Comparison of ENCODE assay signal across 8 cellular contexts in the genomic region with DNA sequence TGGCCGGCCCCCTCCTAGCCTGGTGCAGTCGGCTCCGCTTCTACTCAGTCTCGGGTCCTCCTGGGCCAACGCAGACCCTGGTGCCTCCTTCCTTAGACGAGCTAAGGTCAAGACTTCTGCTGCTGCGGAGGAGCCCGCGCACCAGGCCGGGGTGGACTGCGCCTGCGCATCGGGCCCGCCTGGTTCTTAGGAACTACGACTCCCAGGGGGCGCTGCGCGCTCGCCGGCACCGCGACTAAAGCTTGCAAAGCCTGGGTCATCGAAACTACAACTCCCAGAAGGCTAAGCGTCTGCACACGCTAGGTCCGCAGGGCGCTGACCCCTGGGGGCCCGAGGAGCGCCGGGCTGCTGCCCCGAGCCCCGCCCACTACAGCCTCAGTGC. TPM values are rescaled to one million over a fixed set of nuclear protein-coding genes. Genes with fewer than 3 reads are reported as not detected.
A peak's percentile ranks its signal among the peaks of the same experiment; 100 is the strongest.
DNase-seq lines count a peak whose midpoint lies in the region; ATAC-seq, FAIRE-seq and TF ChIP-seq lines count a peak whose summit lies in the region.

A gene (minus strand): TSS at position 145 of the 382 bp plus-strand sequence. CDS start 6,559 bp downstream, outside the sequence.

- intact Hi-C loops in left cardiac atrium (cut with DNase I) (no loop called here), sigmoid colon (cut with DNase I) (loop anchor here (5.0 kb wide), 1 partner anchor 74 kb away; a partner anchor contains a TSS)

- TF ChIP-seq CTCF in SK-N-SH (IDR thresholded peaks at IDR 0.05) (no peak), sigmoid colon (IDR thresholded peaks at IDR 0.05) (peak in 2 of 4 experiments; percentile 25 to 42)

- peaks cover 0 to 20% (median 2%) of the 10 kb centered on the region in 7 donors for H3K9me3 Mint-ChIP-seq in CD4-positive, CD25-positive, alpha-beta regulatory T cell
- peaks cover 5% of the 10 kb centered on the region for H3K9me3 Mint-ChIP-seq in activated naive CD4-positive, alpha-beta T cell treated with anti-CD3 and anti-CD28 coated beads, Interleukin-2, amount 50 U/mL, for 24 hours

- POLR2A ChIA-PET in SK-N-SH (lab: Yijun Ruan, JAX): no interaction called here

- no peak for TF ChIP-seq RAD21 in SK-N-SH (IDR thresholded peaks at IDR 0.05; ENCODE audit: low read length)

- no peaks in the 10 kb centered on the region for H3K9me2 ChIP-seq in SK-N-SH

- H4K20me1 ChIP-seq in SK-N-SH (ENCODE audit: insufficient read depth): no peaks in the 10 kb centered on the region

- H3K9me3 ChIP-seq in CD4-positive, CD25-positive, alpha-beta regulatory T cell (ENCODE audit: control insufficient read depth in 2 of 2, low read length in 2 of 2): peaks cover 4 to 17% of the 10 kb centered on the region in 2 experiments
- H3K9me3 ChIP-seq in SK-N-SH (no peaks in the 10 kb centered on the region), sigmoid colon (peaks cover 0 to 2% (median 0%) of the 10 kb centered on the region in 4 donors)

- WGBS in SK-N-SH (ENCODE audit: low lambda C conversion rate): no CpG with 5 or more reads among the region's 32 CpGs
- WGBS in sigmoid colon, 2 donors: 2 to 31% methylated on average over 32 of the region's 32 CpGs

- peak; percentile 59 to 80 (median 61) for DNase-seq in CD4-positive, CD25-positive, alpha-beta regulatory T cell
- DNase-seq in SK-N-SH: peak; percentile 94
- peak; percentile 98 for DNase-seq in left cardiac atrium
- peak; percentile 96 for DNase-seq in sigmoid colon
- peak; percentile 95 for DNase-seq in urothelium cell line (ENCODE audit: low spot score)
- no peak for DNase-seq in NCI-H187 treated with DMSO at 0.1 percent for 48 hours (lab: John Stamatoyannopoulos, UW)

- H3K27ac Mint-ChIP-seq in CD4-positive, CD25-positive, alpha-beta regulatory T cell: peak within 1 kb of the TSS; percentile 56 to 86 (median 79)
- H3K27ac Mint-ChIP-seq in activated naive CD4-positive, alpha-beta T cell treated with anti-CD3 and anti-CD28 coated beads, Interleukin-2, amount 50 U/mL, for 24 hours: peak within 1 kb of the TSS; percentile 74

- peak; percentile 79 to 82 for ATAC-seq in CD4-positive, CD25-positive, alpha-beta regulatory T cell (ENCODE audit: low read depth in 2 of 2)
- ATAC-seq in left cardiac atrium (peak; percentile 97 to 98), GM19324 (IDR thresholded peaks at IDR 0.05; ENCODE audit: low FRiP score, unreplicated experiment) (no peak)

- H3K36me3 ChIP-seq in CD4-positive, CD25-positive, alpha-beta regulatory T cell (ENCODE audit: control insufficient read depth, insufficient read depth, low read length): no peaks in the 10 kb centered on the region
- H3K36me3 ChIP-seq in SK-N-SH (replicated peaks in 1 of 2; ENCODE audit: control insufficient read depth in 1 of 2, insufficient read depth in 2 of 2, low read length in 1 of 2): no peaks in the 10 kb centered on the region
- H3K36me3 ChIP-seq in sigmoid colon: no peaks in the 10 kb centered on the region

- no peak within 1 kb of the TSS for H3K27ac ChIP-seq in CD4-positive, CD25-positive, alpha-beta regulatory T cell (ENCODE audit: insufficient read depth, low read length, poor library complexity, severe bottlenecking)
- H3K27ac ChIP-seq in SK-N-SH (ENCODE audit: low read depth in 2 of 2, low read length in 1 of 2) (no peak within 1 kb of the TSS; a peak in 1 of 4 replicates), sigmoid colon (peak within 1 kb of the TSS; percentile 45 to 73 (median 69))

- H3K4me1 ChIP-seq in CD4-positive, CD25-positive, alpha-beta regulatory T cell (ENCODE audit: control insufficient read depth, insufficient read depth, low read length, poor library complexity, severe bottlenecking): peaks cover 7% of the 10 kb centered on the region
- H3K4me1 ChIP-seq in SK-N-SH (ENCODE audit: control insufficient read depth in 1 of 2, insufficient read depth in 2 of 2, low read depth in 1 of 2, low read length in 1 of 2): peaks cover 0 to 11% of the 10 kb centered on the region in 2 experiments; a peak in 1 of 4 replicates
- H3K4me1 ChIP-seq in sigmoid colon: peaks cover 0 to 22% (median 14%) of the 10 kb centered on the region in 4 donors

- H3K9ac ChIP-seq in SK-N-SH: no peak within 1 kb of the TSS

- FAIRE-seq in urothelium cell line (lab: Jason Lieb, UNC): peak; percentile 81

- H2AFZ ChIP-seq in SK-N-SH (ENCODE audit: low read depth): no peak within 1 kb of the TSS

- H3K79me2 ChIP-seq in SK-N-SH (ENCODE audit: insufficient read depth): no peaks in the 10 kb centered on the region

- H3K27me3 ChIP-seq in CD4-positive, CD25-positive, alpha-beta regulatory T cell (ENCODE audit: control insufficient read depth, insufficient read depth, low read length): no peaks in the 10 kb centered on the region
- no peaks in the 10 kb centered on the region for H3K27me3 ChIP-seq in SK-N-SH (ENCODE audit: insufficient read depth)
- no peaks in the 10 kb centered on the region for H3K27me3 ChIP-seq in sigmoid colon

- no peaks in the 10 kb centered on the region for H3F3A ChIP-seq in SK-N-SH (replicated peaks; ENCODE audit: insufficient read depth)

- CTCF ChIA-PET in SK-N-SH (lab: Yijun Ruan, JAX): interaction anchor here (1.8 kb wide), 1 partner anchor 55 kb away, joined by 5 read pairs; no protein-coding TSS in a partner anchor

- H3K4me3 ChIP-seq in CD4-positive, CD25-positive, alpha-beta regulatory T cell (ENCODE audit: low read depth, low read length): peak within 1 kb of the TSS; percentile 59
- H3K4me3 ChIP-seq in SK-N-SH (ENCODE audit: low read depth in 2 of 2, low read length in 1 of 2) (peak within 1 kb of the TSS in 1 of 2 experiments; percentile 51; a peak in 2 of 4 replicates), sigmoid colon (peak within 1 kb of the TSS; percentile 68 to 85 (median 80))

- peak in 1 of 2 donors; percentile 44 for TF ChIP-seq POLR2A in sigmoid colon (IDR thresholded peaks at IDR 0.05)

- no peak for TF ChIP-seq EP300 in SK-N-SH (IDR thresholded peaks at IDR 0.05; ENCODE audit: borderline replicate concordance in 1 of 2, low read depth in 1 of 2, low read length in 1 of 2)
- TF ChIP-seq EP300 in sigmoid colon (IDR thresholded peaks at IDR 0.05): no peak

- H3K4me1 Mint-ChIP-seq in CD4-positive, CD25-positive, alpha-beta regulatory T cell: peaks cover 0 to 28% (median 3%) of the 10 kb centered on the region in 4 donors
- peaks cover 9% of the 10 kb centered on the region for H3K4me1 Mint-ChIP-seq in activated naive CD4-positive, alpha-beta T cell treated with anti-CD3 and anti-CD28 coated beads, Interleukin-2, amount 50 U/mL, for 24 hours

- H3K27me3 Mint-ChIP-seq in CD4-positive, CD25-positive, alpha-beta regulatory T cell: no peaks in the 10 kb centered on the region
- H3K27me3 Mint-ChIP-seq in activated naive CD4-positive, alpha-beta T cell treated with anti-CD3 and anti-CD28 coated beads, Interleukin-2, amount 50 U/mL, for 24 hours: no peaks in the 10 kb centered on the region

- no peak within 1 kb of the TSS for H3K4me2 ChIP-seq in SK-N-SH

- H3K4me3 Mint-ChIP-seq in CD4-positive, CD25-positive, alpha-beta regulatory T cell: peak within 1 kb of the TSS; percentile 61 to 94 (median 88)
- H3K4me3 Mint-ChIP-seq in activated naive CD4-positive, alpha-beta T cell treated with anti-CD3 and anti-CD28 coated beads, Interleukin-2, amount 50 U/mL, for 24 hours: peak within 1 kb of the TSS; percentile 92

- peaks cover 3% of the 10 kb centered on the region for H3K36me3 Mint-ChIP-seq in CD4-positive, CD25-positive, alpha-beta regulatory T cell
- peaks cover 5% of the 10 kb centered on the region for H3K36me3 Mint-ChIP-seq in activated naive CD4-positive, alpha-beta T cell treated with anti-CD3 and anti-CD28 coated beads, Interleukin-2, amount 50 U/mL, for 24 hours

TF ChIP-seq in SK-N-SH, 30 proteins besides CTCF, POLR2A, EP300 and RAD21:
- TF ChIP-seq NRF1 (IDR thresholded peaks at IDR 0.05; ENCODE audit: low read depth, low read length): peak; percentile 60; the same call in 1 of the 2 replicates
- TF ChIP-seq MEF2A (IDR thresholded peaks at IDR 0.05; ENCODE audit: borderline replicate concordance, low read depth): no peak
- no peak for TF ChIP-seq ELF1 (IDR thresholded peaks at IDR 0.05)
- TF ChIP-seq RXRA (IDR thresholded peaks at IDR 0.05; ENCODE audit: borderline replicate concordance, low read depth): no peak
- TF ChIP-seq TEAD4 (IDR thresholded peaks at IDR 0.05; ENCODE audit: borderline replicate concordance, insufficient read depth): no peak
- no peak for TF ChIP-seq FOXJ3 (CRISPR knock-in tag; IDR thresholded peaks at IDR 0.05)
- no peak for TF ChIP-seq YY1 (IDR thresholded peaks at IDR 0.05; ENCODE audit: low read depth)

RNA-seq across cellular contexts. Expression of the gene that starts here (rescaled TPM):
- total RNA-seq in CD4-positive, CD25-positive, alpha-beta regulatory T cell: 0.15 TPM
- 1 to 10 TPM in 2 of 4 donors, under 1 TPM in 2; 0.60 to 5.6 (median 2.8) TPM for polyA plus RNA-seq in CD4-positive, CD25-positive, alpha-beta regulatory T cell
- polyA plus RNA-seq in SK-N-SH (2012; rRNA removed) (0.03 TPM in 1 of 2 replicates, not detected in the other), sigmoid colon (1 to 10 TPM in 1 of 3 donors, under 1 TPM in 1, not detected in 1; under 0.01 to 1.1 TPM)
- 0.03 and 0.04 TPM in 2 replicates for polyA plus RNA-seq in SK-N-SH (2012; cell fraction: cytosol; rRNA removed)
- polyA plus RNA-seq in SK-N-SH (2012; cell fraction: nucleus; rRNA removed): 0.15 TPM in 1 of 2 replicates, not detected in the other
- total RNA-seq in left cardiac atrium (1 to 10 TPM; 2.2 to 4.1 TPM), sigmoid colon (10 to 100 TPM in 1 of 4 donors, 1 to 10 TPM in 3; 2.8 to 14.3 (median 8.4) TPM)

Comparison
In these comparisons a context has a peak if more than half of its experiments do, and no peak if none do; other contexts are left out.
1. Peak in DNase-seq in SK-N-SH; RNA of the gene not detected or under 1 TPM.
2. H3K27ac ChIP-seq: peak in sigmoid colon (4 of 4); none in CD4-positive, CD25-positive, alpha-beta regulatory T cell (single experiment) and SK-N-SH (0 of 2).